Comparison of ENCODE assay signal across 25 cellular contexts in genomic region chr6:39298061-39298460, GRCh38. TPM values are rescaled to one million over a fixed set of nuclear protein-coding genes. Genes with fewer than 3 reads are reported as not detected.
DNase-seq lines count a peak whose midpoint lies in the region; ATAC-seq, FAIRE-seq and TF ChIP-seq lines count a peak whose summit lies in the region.
"Had no signal": no experiment of that assay in that cellular context is flagged by ENCODE, and none has a peak within 500 bp of the region (broad histone marks: within the 10 kb centered on the region; RNA-seq: fewer than 3 reads in every experiment).

No MANE protein-coding gene starts in this region.

- H3K27ac Mint-ChIP-seq in Caco-2 (ENCODE audit: unreplicated experiment), result no peak overlapping the region
- no peak overlapping the region for H3K27ac Mint-ChIP-seq in WTC11
- H3K27ac Mint-ChIP-seq: CD8-positive, alpha-beta T cell; IgD-negative memory B cell had no signal

- peak; percentile 25 to 56 for DNase-seq in Caco-2
- no peak for DNase-seq in WTC11 (ENCODE audit: low spot score)
- DNase-seq in right lobe of liver, result peak; percentile 80 to 96 (median 94)
- peak; percentile 18 for DNase-seq in small intestine
- no peak for DNase-seq in activated CD4-positive, CD25-positive, alpha-beta regulatory T cell (lab: John Stamatoyannopoulos, UW)
- DNase-seq in DMS153 (lab: John Stamatoyannopoulos, UW), result no peak
- no peak for DNase-seq in aorta
- DNase-seq: AML-193; C1 segment of cervical spinal cord; Calu3; CD8-positive, alpha-beta T cell; GM23248; NCI-H1694; NCI-H2081 treated with DMSO at 0.1 percent for 48 hours; NCI-H2171 treated with DMSO at 0.1 percent for 48 hours; NCI-H524 treated with DMSO at 0.1 percent for 48 hours; SIG-M5; SK-N-SH had no signal

- CTCF ChIA-PET in Caco-2 (lab: Charles Lee) (interaction anchor here (0.6 to 1.5 kb wide), 3 partner anchors 13 to 295 kb away, joined by 4 to 5 read pairs (median 4); no protein-coding TSS in a partner anchor), WTC11 (lab: Charles Lee) (interaction anchor here (0.8 to 3.0 kb wide), 3 partner anchors 25 to 108 kb away, joined by 3 to 15 read pairs (median 3); no protein-coding TSS in a partner anchor)

- peaks cover 23% of the 10 kb centered on the region for H3K4me1 Mint-ChIP-seq in Caco-2 (ENCODE audit: low read depth, unreplicated experiment)
- H3K4me1 Mint-ChIP-seq in WTC11, result peaks cover 35% of the 10 kb centered on the region

- no peak overlapping the region for H3K4me3 Mint-ChIP-seq in Caco-2 (ENCODE audit: unreplicated experiment)
- H3K4me3 Mint-ChIP-seq in WTC11, result no peak overlapping the region
- H3K4me3 Mint-ChIP-seq: CD8-positive, alpha-beta T cell; IgD-negative memory B cell had no signal

- no peaks in the 10 kb centered on the region for H3K9me3 Mint-ChIP-seq in Caco-2 (ENCODE audit: unreplicated experiment)
- H3K9me3 Mint-ChIP-seq in WTC11, result no peaks in the 10 kb centered on the region
- H3K9me3 Mint-ChIP-seq: CD8-positive, alpha-beta T cell; IgD-negative memory B cell had no signal

- H3K4me1 ChIP-seq in Caco-2 (peaks cover 20% of the 10 kb centered on the region), right lobe of liver (peaks cover 0 to 41% (median 19%) of the 10 kb centered on the region in 4 donors), small intestine (ENCODE audit: control insufficient read depth in 2 of 2, insufficient read depth in 1 of 2, low read depth in 1 of 2, low read length in 1 of 2) (peaks cover 0 to 6% of the 10 kb centered on the region in 2 donors), aorta (ENCODE audit: control insufficient read depth in 1 of 2, insufficient read depth in 2 of 2, low read length in 2 of 2) (no peaks in the 10 kb centered on the region)
- H3K4me1 ChIP-seq: HAP-1 had no signal

- H3K27ac ChIP-seq in right lobe of liver (peak overlapping the region in 2 of 3 donors; percentile 24 to 80), small intestine (ENCODE audit: low read depth in 1 of 2, low read length in 1 of 2) (no peak overlapping the region), aorta (ENCODE audit: low read depth in 1 of 2, low read length in 2 of 2) (no peak overlapping the region)
- H3K27ac ChIP-seq: GM23248, HL-60 had no signal

- no peaks in the 10 kb centered on the region for H3K27me3 ChIP-seq in Caco-2 (replicated peaks; ENCODE audit: control insufficient read depth, insufficient read depth, low read length)
- no peaks in the 10 kb centered on the region for H3K27me3 ChIP-seq in right lobe of liver
- H3K27me3 ChIP-seq in small intestine (ENCODE audit: control insufficient read depth in 2 of 2, insufficient read depth in 2 of 2, low read length in 2 of 2), result no peaks in the 10 kb centered on the region
- no peaks in the 10 kb centered on the region for H3K27me3 ChIP-seq in aorta (ENCODE audit: control insufficient read depth in 1 of 2, insufficient read depth in 2 of 2, low read length in 1 of 2)

- H3K4me3 ChIP-seq in Caco-2 (ENCODE audit: low read depth, low read length) (no peak overlapping the region), right lobe of liver (no peak overlapping the region), small intestine (ENCODE audit: low read depth in 1 of 2, low read length in 2 of 2) (no peak overlapping the region), aorta (ENCODE audit: low read length in 2 of 2) (no peak overlapping the region)
- H3K4me3 ChIP-seq: GM23248, HAP-1 had no signal

- H3K27me3 Mint-ChIP-seq in Caco-2 (ENCODE audit: insufficient read depth, unreplicated experiment) (no peaks in the 10 kb centered on the region), WTC11 (ENCODE audit: low read depth) (no peaks in the 10 kb centered on the region)

- H3K36me3 Mint-ChIP-seq in Caco-2 (ENCODE audit: insufficient read depth, unreplicated experiment), result no peaks in the 10 kb centered on the region
- no peaks in the 10 kb centered on the region for H3K36me3 Mint-ChIP-seq in WTC11
- H3K36me3 Mint-ChIP-seq: CD8-positive, alpha-beta T cell; IgD-negative memory B cell had no signal

- TF ChIP-seq POLR2A in right lobe of liver (IDR thresholded peaks at IDR 0.05), result no peak

- BruUV-seq in Caco-2 (replicated peaks; lab: Mats Ljungman, UMichigan), result no TSS peak

- H3K36me3 ChIP-seq in Caco-2 (ENCODE audit: control insufficient read depth, insufficient read depth, low read length) (no peaks in the 10 kb centered on the region), right lobe of liver (no peaks in the 10 kb centered on the region), small intestine (ENCODE audit: control insufficient read depth in 2 of 2, insufficient read depth in 2 of 2, low read length in 2 of 2) (no peaks in the 10 kb centered on the region), aorta (ENCODE audit: control insufficient read depth in 1 of 2, insufficient read depth in 2 of 2, low read length in 1 of 2) (no peaks in the 10 kb centered on the region)
- H3K36me3 ChIP-seq: HAP-1 had no signal

- ATAC-seq in WTC11 (no peak), right lobe of liver (peak; percentile 82 to 93 (median 83)), aorta (ENCODE audit: low FRiP score) (no peak)
- ATAC-seq: CD8-positive, alpha-beta T cell had no signal

- 53% methylated on average over 5 of the region's 10 CpGs for WGBS in right lobe of liver (ENCODE audit: insufficient coverage, low coverage, low lambda C conversion rate, missing lambda C conversion rate)
- 30 to 60% (median 43%) methylated on average over 10 of the region's 10 CpGs for WGBS in small intestine, 3 donors
- WGBS in aorta, 2 donors, result 77 to 78% methylated on average over 10 of the region's 10 CpGs

- H3K9me3 ChIP-seq in Caco-2 (no peaks in the 10 kb centered on the region), right lobe of liver (no peaks in the 10 kb centered on the region), small intestine (ENCODE audit: control insufficient read depth, low read depth) (no peaks in the 10 kb centered on the region), aorta (ENCODE audit: control insufficient read depth, low read length) (no peaks in the 10 kb centered on the region)
- H3K9me3 ChIP-seq: HAP-1, SK-N-SH had no signal

- intact Hi-C loops in Caco-2 (cut with micrococcal nuclease; ENCODE audit: unreplicated experiment), result no loop called here
- intact Hi-C loops in right lobe of liver (cut with DNase I), result no loop called here
- intact Hi-C loops in aorta (cut with DNase I), result loop anchor here in 1 of 2 donors (10.0 kb wide), 1 partner anchor 323 kb away; no protein-coding TSS in a partner anchor

- POLR2A ChIA-PET in Caco-2 (lab: Charles Lee) (no interaction called here), WTC11 (lab: Charles Lee) (no interaction called here)

- no peak for TF ChIP-seq CTCF in Caco-2 (IDR thresholded peaks at IDR 0.05; ENCODE audit: insufficient read depth in 1 of 2, low read depth in 1 of 2, low read length in 1 of 2, severe bottlenecking in 1 of 2, unreplicated experiment in 1 of 2)
- no peak for TF ChIP-seq CTCF in WTC11 (IDR thresholded peaks at IDR 0.05)
- TF ChIP-seq CTCF in right lobe of liver (IDR thresholded peaks at IDR 0.05), result no peak

- FAIRE-seq in small intestine (lab: Jason Lieb, UNC), result no peak

TF ChIP-seq in WTC11, 78 proteins besides CTCF, POLR2A, EP300 and RAD21:
- TF ChIP-seq GABPB1 (CRISPR knock-in tag; IDR thresholded peaks at IDR 0.05) (peak; percentile 72), CREB1 (CRISPR knock-in tag; IDR thresholded peaks at IDR 0.05) (no peak), TP53 (CRISPR knock-in tag; IDR thresholded peaks at IDR 0.05) (no peak), GTF2I (CRISPR knock-in tag; conservative IDR thresholded peaks at IDR 0.05) (no peak), OVOL2 (CRISPR knock-in tag; IDR thresholded peaks at IDR 0.05; ENCODE audit: borderline replicate concordance) (no peak)

RNA-seq across cellular contexts. Expression of gene KCNK17, which starts 16.2 kb away (rescaled TPM):
- total RNA-seq in Caco-2 (2022) (not detected in 2 replicates), WTC11 (2021) (2.1 to 2.9 TPM (median 2.7 TPM) in 3 replicates), right lobe of liver (under 1 TPM in 5 of 6 experiments, not detected in 1; 0.31 to 0.77 (median 0.39) TPM), aorta (10 to 100 TPM in 1 of 2 donors, 1 to 10 TPM in 1; 1.6 to 10.4 TPM)
- polyA plus RNA-seq in small intestine (1 to 10 TPM in 1 of 3 donors, under 1 TPM in 1, not detected in 1; 0.45 to 1.4 TPM), aorta (10 to 100 TPM in 1 of 2 donors, 1 to 10 TPM in 1; 3.0 to 12.8 TPM)
- total RNA-seq: A172; Calu3; CD8-positive, alpha-beta T cell; GM23248; HT1080; M059J had no signal
- polyA plus RNA-seq: AG04450, GM23248, IgD-negative memory B cell, SK-N-SH had no signal

RNA-seq across cellular contexts. Expression of gene KCNK16, which starts 24.4 kb away (rescaled TPM):
- not detected in 2 replicates for total RNA-seq in Caco-2 (2022)
- total RNA-seq in WTC11 (2021), result not detected in 3 replicates
- not detected for total RNA-seq in right lobe of liver
- under 1 TPM in 1 of 3 donors, not detected in 2; 0.34 TPM for polyA plus RNA-seq in small intestine
- total RNA-seq in aorta, result not detected
- polyA plus RNA-seq in aorta, result not detected
- total RNA-seq: A172; Calu3; CD8-positive, alpha-beta T cell; GM23248; HT1080; M059J had no signal
- polyA plus RNA-seq: AG04450, GM23248, IgD-negative memory B cell, SK-N-SH had no signal

Comparison
In these comparisons a context has a peak if more than half of its experiments do, and no peak if none do; other contexts are left out.
1. DNase-seq: peak in Caco-2 (2 of 2), right lobe of liver (3 of 3) and small intestine (single experiment); none in WTC11 (single experiment), activated CD4-positive, CD25-positive, alpha-beta regulatory T cell (0 of 4), DMS153 (single experiment) and aorta (0 of 2).
2. ATAC-seq: peak in right lobe of liver (4 of 4); none in WTC11 (single experiment) and aorta (single experiment).
3. H3K27ac ChIP-seq: peak in right lobe of liver (2 of 3); none in small intestine (0 of 2) and aorta (0 of 2).